In genomic region chr13:80680786-80681366, GRCh38 we compare ENCODE assay signal across 28 cellular contexts.
"Had no signal": no experiment of that assay in that cellular context is flagged by ENCODE, and none has a peak within 500 bp of the region (broad histone marks: within the 10 kb centered on the region; RNA-seq: fewer than 3 reads in every experiment).

No MANE protein-coding gene starts in this region.

- DNase-seq: naive thymus-derived CD8-positive, alpha-beta T cell; nephron progenitor cell; nucleus accumbens; pancreas; right cardiac atrium; spleen; stimulated activated CD4-positive, alpha-beta T cell treated with anti-CD3 and anti-CD28 coated beads, Interleukin-12 subunit alpha, Interleukin-12 subunit beta, amount 100 ng/mL, for 4 hours; stimulated activated CD4-positive, alpha-beta T cell treated with anti-CD3 and anti-CD28 coated beads, Interleukin-1b, Interleukin-23, amount 100 ng/mL, for 48 hours; stimulated activated CD4-positive, alpha-beta T cell treated with anti-CD3 and anti-CD28 coated beads, Interleukin-4, amount 100 ng/mL, for 1 hour; stimulated activated CD4-positive, alpha-beta T cell treated with anti-CD3 and anti-CD28 coated beads, Interleukin-4, amount 100 ng/mL, for 4 hours; stimulated activated CD8-positive, alpha-beta memory T cell treated with anti-CD3 and anti-CD28 coated beads, Interleukin-4, amount 100 ng/mL, for 48 hours; stimulated activated naive CD4-positive, alpha-beta T cell; stimulated activated naive CD8-positive, alpha-beta T cell treated with anti-CD3 and anti-CD28 coated beads, Interleukin-15, amount 100 ng/mL, for 72 hours; stimulated activated naive CD8-positive, alpha-beta T cell treated with anti-CD3 and anti-CD28 coated beads, Interleukin-15, Interleukin-2, amounts not matched to agents 100 U/mL and 50 U/mL, for 24 hours; substantia nigra; testis; tibial artery; transverse colon; upper lobe of right lung; uterus had no signal

- H3K27me3 ChIP-seq: neutrophil, pancreas, spleen, suprapubic skin, testis, tibial artery, transverse colon, upper lobe of right lung, uterus had no signal

- H3K4me3 ChIP-seq: pancreas, prostate gland, skin epidermis, smooth muscle cell, spleen, suprapubic skin, testis, tibial artery, transverse colon, upper lobe of right lung, uterus had no signal

- H3K4me1 ChIP-seq: pancreas, prostate gland, spleen, suprapubic skin, testis, tibial artery, transverse colon, upper lobe of right lung, uterus had no signal

- H3K27ac ChIP-seq: neutrophil, pancreas, prostate gland, skin epidermis, spleen, suprapubic skin, testis, tibial artery, transverse colon, upper lobe of right lung, uterus had no signal

- H3K36me3 ChIP-seq: neutrophil, pancreas, prostate gland, spleen, suprapubic skin, tibial artery, transverse colon, upper lobe of right lung, uterus had no signal

- H3K4me2 ChIP-seq: smooth muscle cell had no signal

- ATAC-seq: naive thymus-derived CD8-positive, alpha-beta T cell; natural killer cell treated with Interleukin-12 subunit alpha and Interleukin-12 subunit beta and Interleukin-15 and Interleukin-18, amount 100 ng/mL, for 72 hours; pancreas; right cardiac atrium; sciatic nerve; stimulated activated memory B cell treated with anti-CD40 and anti-IgM and Interleukin-4, amounts not matched to agents 10 μg/mL and 1 μg/mL and 100 μg/mL, for 72 hours; stimulated activated naive CD8-positive, alpha-beta T cell treated with anti-CD3 and anti-CD28 coated beads, Interleukin-15, amount 100 ng/mL, for 72 hours; stimulated activated naive CD8-positive, alpha-beta T cell treated with anti-CD3 and anti-CD28 coated beads, Interleukin-15, Interleukin-2, amounts not matched to agents 100 U/mL and 50 U/mL, for 24 hours; upper lobe of right lung had no signal

- FAIRE-seq: pancreas had no signal

- H3K9me3 ChIP-seq: neutrophil, pancreas, prostate gland, suprapubic skin, testis, transverse colon, upper lobe of right lung, uterus had no signal
